Comparison of ENCODE assay signal across 20 cellular contexts in the genomic region with DNA sequence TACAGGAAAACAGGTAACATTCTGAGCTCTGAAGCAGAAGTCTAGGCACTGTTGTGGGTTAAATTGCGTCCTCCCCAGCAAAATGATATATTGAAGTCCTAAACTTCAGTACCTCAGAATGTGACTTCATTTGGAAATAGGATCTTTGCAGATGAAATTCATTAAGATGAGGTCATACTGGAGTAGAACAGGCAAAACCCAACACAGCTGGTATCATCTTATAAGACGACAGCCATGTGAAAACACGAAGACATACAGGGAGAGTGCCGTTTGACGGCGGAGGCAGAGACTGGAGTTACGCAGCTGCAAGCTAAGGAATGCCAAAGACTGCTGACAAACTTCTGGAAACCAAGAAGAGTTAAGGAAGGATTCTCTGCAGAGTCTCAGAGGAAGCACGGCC.
"Had no signal": no experiment of that assay in that cellular context is flagged by ENCODE, and none has a peak within 500 bp of the region (broad histone marks: within the 10 kb centered on the region; RNA-seq: fewer than 3 reads in every experiment).

No MANE protein-coding gene starts in this region.

- H3K36me3 ChIP-seq: brain microvascular endothelial cell, lower lobe of right lung, neutrophil, pancreas had no signal

- H3K27me3 ChIP-seq: brain microvascular endothelial cell, hepatocyte, neutrophil, pancreas had no signal

- H3K27ac ChIP-seq: brain microvascular endothelial cell, coronary artery, hepatocyte, lower lobe of right lung, neutrophil had no signal

- H3K4me3 ChIP-seq: coronary artery, hepatocyte, lower lobe of right lung, pancreas had no signal

- H3K9me3 ChIP-seq: lower lobe of right lung, neutrophil, pancreas had no signal

- DNase-seq: activated B cell treated with CpG ODN at 0.5 μM for 24 hours; activated CD4-positive, alpha-beta memory T cell treated with anti-CD3 and anti-CD28 coated beads, Interleukin-2, amount 10 ng/mL, durations not matched to agents 7 days and 5 days; activated CD4-positive, alpha-beta T cell treated with anti-CD3 and anti-CD28 coated beads for 4 hours; activated CD8-positive, alpha-beta memory T cell treated with anti-CD3 and anti-CD28 coated beads, Interleukin-2, amount 10 ng/mL, durations not matched to agents 7 days and 5 days; activated naive CD4-positive, alpha-beta T cell treated with Interleukin-2 at 50 U/mL for 16 hours; activated naive CD8-positive, alpha-beta T cell treated with anti-CD3 and anti-CD28 coated beads, Interleukin-2, amount 10 ng/mL, durations not matched to agents 7 days and 5 days; brain microvascular endothelial cell; erythroblast; lower lobe of right lung; natural killer cell; pancreas; stimulated activated CD4-positive, alpha-beta T cell treated with anti-CD3 and anti-CD28 coated beads, Interleukin-4, amount 100 ng/mL, for 4 hours; SW 1271; T-helper 2 cell had no signal

- ATAC-seq: activated CD8-positive, alpha-beta memory T cell treated with anti-CD3 and anti-CD28 coated beads, Interleukin-2, amount 10 ng/mL, durations not matched to agents 7 days and 5 days; activated T-helper 17 cell treated with anti-CD3 and anti-CD28 coated beads, Interleukin-2, amount 50 U/mL, for 72 hours; natural killer cell; sciatic nerve; stimulated activated memory B cell treated with anti-CD40 and anti-IgM and Interleukin-4, amounts not matched to agents 10 μg/mL and 1 μg/mL and 100 μg/mL, for 72 hours had no signal
